In genomic region chr6:139257821-139258398, GRCh38 we compare ENCODE assay signal across 17 cellular contexts. TPM values are rescaled to one million over a fixed set of nuclear protein-coding genes. Genes with fewer than 3 reads are reported as not detected.
DNase-seq lines count a peak whose midpoint lies in the region; ATAC-seq lines count a peak whose summit lies in the region.
"Had no signal": no experiment of that assay in that cellular context is flagged by ENCODE, and none has a peak within 500 bp of the region (broad histone marks: within the 10 kb centered on the region; RNA-seq: fewer than 3 reads in every experiment).

No MANE protein-coding gene starts in this region.

- no peaks in the 10 kb centered on the region for H3K9me3 Mint-ChIP-seq in CD4-positive, CD25-positive, alpha-beta regulatory T cell
- no peaks in the 10 kb centered on the region for H3K9me3 Mint-ChIP-seq in T-cell
- H3K9me3 Mint-ChIP-seq: HFFc6, natural killer cell had no signal

- CTCF ChIA-PET in T-cell (lab: Charles Lee): interaction anchor here (0.6 to 1.4 kb wide), 5 partner anchors 34 to 210 kb away, joined by 3 to 5 read pairs (median 3); partner anchors contain the start of genes CITED2 (in 1 of the 2) and TXLNB (in 1 of the 2)

- H3K27me3 Mint-ChIP-seq in CD4-positive, CD25-positive, alpha-beta regulatory T cell: no peaks in the 10 kb centered on the region
- H3K27me3 Mint-ChIP-seq in T-cell: no peaks in the 10 kb centered on the region

- peak in 1 of 3 donors; percentile 61 for DNase-seq in CD4-positive, CD25-positive, alpha-beta regulatory T cell
- no peak for DNase-seq in T-cell
- DNase-seq in cerebellar nuclear complex (lab: John Stamatoyannopoulos, UW): no peak
- DNase-seq in UCSD-AML1 (lab: John Stamatoyannopoulos, UW; ENCODE audit: unreplicated experiment): no peak
- no peak for DNase-seq in left colon
- DNase-seq: activated gamma-delta T cell; cortex of kidney; esophagus squamous epithelium; HFFc6; hypothalamus; natural killer cell; NCI-H1436 treated with DMSO at 0.1 percent for 48 hours; NCI-H524; stimulated activated CD4-positive, alpha-beta T cell treated with anti-CD3 and anti-CD28 coated beads, Interleukin-2, amount 100 ng/mL, for 24 hours had no signal

- H3K9me3 ChIP-seq in CD4-positive, CD25-positive, alpha-beta regulatory T cell (ENCODE audit: control insufficient read depth in 2 of 2, low read length in 2 of 2): no peaks in the 10 kb centered on the region
- H3K9me3 ChIP-seq: esophagus squamous epithelium had no signal

- H3K27ac Mint-ChIP-seq in CD4-positive, CD25-positive, alpha-beta regulatory T cell: peak overlapping the region; percentile 70 to 98 (median 76)
- H3K27ac Mint-ChIP-seq in T-cell: peak overlapping the region; percentile 86 to 93
- H3K27ac Mint-ChIP-seq: HFFc6, natural killer cell had no signal

- peaks cover 30% of the 10 kb centered on the region for H3K4me1 ChIP-seq in CD4-positive, CD25-positive, alpha-beta regulatory T cell (ENCODE audit: control insufficient read depth, insufficient read depth, low read length, poor library complexity, severe bottlenecking)
- H3K4me1 ChIP-seq: esophagus squamous epithelium had no signal

- no peak overlapping the region for H3K4me3 ChIP-seq in CD4-positive, CD25-positive, alpha-beta regulatory T cell (ENCODE audit: low read depth, low read length)
- H3K4me3 ChIP-seq: esophagus squamous epithelium had no signal

- peaks cover 27 to 50% (median 36%) of the 10 kb centered on the region in 4 donors for H3K4me1 Mint-ChIP-seq in CD4-positive, CD25-positive, alpha-beta regulatory T cell
- peaks cover 36 to 52% (median 45%) of the 10 kb centered on the region in 3 donors for H3K4me1 Mint-ChIP-seq in T-cell
- H3K4me1 Mint-ChIP-seq: natural killer cell had no signal

- peak in 1 of 2 donors; percentile 19 for ATAC-seq in CD4-positive, CD25-positive, alpha-beta regulatory T cell (ENCODE audit: low read depth in 2 of 2)
- peak; percentile 29 for ATAC-seq in GM18868 (IDR thresholded peaks at IDR 0.05; ENCODE audit: unreplicated experiment)
- ATAC-seq in HG02623 (IDR thresholded peaks at IDR 0.05; ENCODE audit: unreplicated experiment): peak; percentile 39
- no peak for ATAC-seq in T-cell (replicated peaks in 1 of 4)
- no peak for ATAC-seq in HG02840 (IDR thresholded peaks at IDR 0.05; ENCODE audit: low FRiP score, unreplicated experiment)
- no peak for ATAC-seq in left colon
- ATAC-seq: natural killer cell had no signal

- POLR2A ChIA-PET in T-cell (lab: Charles Lee): interaction anchor here (0.5 to 0.7 kb wide), 4 partner anchors 22 to 305 kb away, joined by 3 to 7 read pairs (median 4); no protein-coding TSS in a partner anchor

- H3K4me3 Mint-ChIP-seq in CD4-positive, CD25-positive, alpha-beta regulatory T cell: peak overlapping the region in 3 of 4 donors; percentile 5 to 51 (median 21)
- no peak overlapping the region for H3K4me3 Mint-ChIP-seq in T-cell
- H3K4me3 Mint-ChIP-seq: HFFc6, natural killer cell had no signal

- H3K36me3 Mint-ChIP-seq in CD4-positive, CD25-positive, alpha-beta regulatory T cell: peaks cover 5% of the 10 kb centered on the region
- peaks cover 18% of the 10 kb centered on the region for H3K36me3 Mint-ChIP-seq in T-cell
- H3K36me3 Mint-ChIP-seq: natural killer cell had no signal

- peak overlapping the region; percentile 59 for H3K27ac ChIP-seq in CD4-positive, CD25-positive, alpha-beta regulatory T cell (ENCODE audit: insufficient read depth, low read length, poor library complexity, severe bottlenecking)

- H3K27me3 ChIP-seq in CD4-positive, CD25-positive, alpha-beta regulatory T cell (ENCODE audit: control insufficient read depth, insufficient read depth, low read length): no peaks in the 10 kb centered on the region
- H3K27me3 ChIP-seq: esophagus squamous epithelium had no signal

- intact Hi-C loops in left colon (cut with DNase I, micrococcal nuclease): no loop called here

- H3K36me3 ChIP-seq in CD4-positive, CD25-positive, alpha-beta regulatory T cell (ENCODE audit: control insufficient read depth, insufficient read depth, low read length): no peaks in the 10 kb centered on the region
- H3K36me3 ChIP-seq: esophagus squamous epithelium had no signal

RNA-seq across cellular contexts. Expression of gene TXLNB, which starts 33.9 kb away (rescaled TPM):
- total RNA-seq in CD4-positive, CD25-positive, alpha-beta regulatory T cell: 0.47 TPM
- under 1 TPM; 0.16 to 0.31 (median 0.21) TPM for polyA plus RNA-seq in CD4-positive, CD25-positive, alpha-beta regulatory T cell
- total RNA-seq in T-cell (under 1 TPM; 0.41 to 0.92 (median 0.72) TPM), left colon (under 1 TPM; 0.09 to 0.14 TPM)

Comparison
In these comparisons a context has a peak if more than half of its experiments do, and no peak if none do; other contexts are left out.
1. ATAC-seq: peak in GM18868 (single experiment) and HG02623 (single experiment); none in T-cell (0 of 4), HG02840 (single experiment) and left colon (single experiment).
2. H3K4me3 Mint-ChIP-seq: peak in CD4-positive, CD25-positive, alpha-beta regulatory T cell (3 of 4); none in T-cell (0 of 3).